In genomic region chr11:73680687-73681086, GRCh38 we compare ENCODE assay signal across 19 cellular contexts. TPM values are rescaled to one million over a fixed set of nuclear protein-coding genes. Genes with fewer than 3 reads are reported as not detected.
DNase-seq lines count a peak whose midpoint lies in the region; ATAC-seq and TF ChIP-seq lines count a peak whose summit lies in the region.
"Had no signal": no experiment of that assay in that cellular context is flagged by ENCODE, and none has a peak within 500 bp of the region (broad histone marks: within the 10 kb centered on the region; RNA-seq: fewer than 3 reads in every experiment).

No MANE protein-coding gene starts in this region.

- H3K27ac ChIP-seq in lung (ENCODE audit: low read depth in 1 of 2, low read length in 1 of 2) = no peak overlapping the region
- H3K27ac ChIP-seq: RWPE1 had no signal

- no peaks in the 10 kb centered on the region for H3K27me3 ChIP-seq in lung (ENCODE audit: control insufficient read depth, insufficient read depth)

- 49 to 87% methylated on average over 2 of the region's 2 CpGs for WGBS in lung, 2 donors

- no peaks in the 10 kb centered on the region for H3K9me3 ChIP-seq in lung (ENCODE audit: control insufficient read depth in 2 of 2, insufficient read depth in 1 of 2, low read length in 1 of 2)

- no peaks in the 10 kb centered on the region for H3K4me1 ChIP-seq in lung (ENCODE audit: control insufficient read depth in 2 of 2, insufficient read depth in 2 of 2, low read length in 2 of 2)

- peak; percentile 64 for DNase-seq in LNCaP clone FGC (ENCODE audit: low read depth)
- peak; percentile 42 for DNase-seq in fibroblast of villous mesenchyme (ENCODE audit: low read depth)
- no peak for DNase-seq in lung (ENCODE audit: low spot score)
- no peak for DNase-seq in NCI-H748 (lab: John Stamatoyannopoulos, UW; ENCODE audit: unreplicated experiment)
- no peak for DNase-seq in T-helper 2 cell
- DNase-seq: CD4-positive, CD25-positive, alpha-beta regulatory T cell; DMS153; DND-41; KG1; MM.1S; NCI-H2029 treated with DMSO at 0.1 percent for 48 hours; NCI-H2227 treated with DMSO at 0.1 percent for 48 hours; NCI-H526 treated with DMSO at 0.1 percent for 48 hours; SHP77 had no signal

- peaks cover 7 to 12% of the 10 kb centered on the region in 2 donors for H3K36me3 ChIP-seq in lung (ENCODE audit: control insufficient read depth in 2 of 2, insufficient read depth in 2 of 2, low read length in 2 of 2)

- peak; percentile 47 for ATAC-seq in lung (ENCODE audit: insufficient read depth, low FRiP score)
- ATAC-seq in GM21717 (IDR thresholded peaks at IDR 0.05; ENCODE audit: unreplicated experiment) = no peak
- ATAC-seq in HG02642 (IDR thresholded peaks at IDR 0.05; ENCODE audit: poor library complexity, unreplicated experiment) = no peak
- ATAC-seq: HCT116, Panc1 had no signal

- no peak overlapping the region for H3K4me3 ChIP-seq in LNCaP clone FGC (ENCODE audit: low read depth, low read length)
- H3K4me3 ChIP-seq in fibroblast of villous mesenchyme (ENCODE audit: low read depth, low read length) = no peak overlapping the region
- H3K4me3 ChIP-seq in lung = no peak overlapping the region

- TF ChIP-seq CTCF in LNCaP clone FGC (IDR thresholded peaks at IDR 0.05; ENCODE audit: control insufficient read depth, extremely low read depth, insufficient read depth) (no peak), fibroblast of villous mesenchyme (IDR thresholded peaks at IDR 0.05; ENCODE audit: insufficient read depth, low read depth, low read length) (no peak), lung (IDR thresholded peaks at IDR 0.05; ENCODE audit: control extremely low read depth, extremely low read depth) (no peak)

RNA-seq across cellular contexts. Expression of gene PLEKHB1, which starts 34.3 kb away (rescaled TPM):
- total RNA-seq in fibroblast of villous mesenchyme (under 0.01 TPM in 1 of 2 replicates, not detected in the other), lung (10 to 100 TPM in 1 of 2 donors, 1 to 10 TPM in 1; 9.6 to 38.8 TPM)
- polyA plus RNA-seq in lung = 10 to 100 TPM in 1 of 2 donors, 1 to 10 TPM in 1; 8.1 to 14.2 TPM

Comparison
In these comparisons a context has a peak if more than half of its experiments do, and no peak if none do; other contexts are left out.
1. DNase-seq: peak in LNCaP clone FGC (single experiment) and fibroblast of villous mesenchyme (single experiment); none in lung (single experiment), NCI-H748 (single experiment) and T-helper 2 cell (0 of 5).
2. RNA of gene PLEKHB1, which starts 34.3 kb away (total RNA-seq): 9.6 to 38.8 TPM in lung; under 0.01 TPM in fibroblast of villous mesenchyme; every median in the first group is over 10 times any median in the second.